In the genomic region with DNA sequence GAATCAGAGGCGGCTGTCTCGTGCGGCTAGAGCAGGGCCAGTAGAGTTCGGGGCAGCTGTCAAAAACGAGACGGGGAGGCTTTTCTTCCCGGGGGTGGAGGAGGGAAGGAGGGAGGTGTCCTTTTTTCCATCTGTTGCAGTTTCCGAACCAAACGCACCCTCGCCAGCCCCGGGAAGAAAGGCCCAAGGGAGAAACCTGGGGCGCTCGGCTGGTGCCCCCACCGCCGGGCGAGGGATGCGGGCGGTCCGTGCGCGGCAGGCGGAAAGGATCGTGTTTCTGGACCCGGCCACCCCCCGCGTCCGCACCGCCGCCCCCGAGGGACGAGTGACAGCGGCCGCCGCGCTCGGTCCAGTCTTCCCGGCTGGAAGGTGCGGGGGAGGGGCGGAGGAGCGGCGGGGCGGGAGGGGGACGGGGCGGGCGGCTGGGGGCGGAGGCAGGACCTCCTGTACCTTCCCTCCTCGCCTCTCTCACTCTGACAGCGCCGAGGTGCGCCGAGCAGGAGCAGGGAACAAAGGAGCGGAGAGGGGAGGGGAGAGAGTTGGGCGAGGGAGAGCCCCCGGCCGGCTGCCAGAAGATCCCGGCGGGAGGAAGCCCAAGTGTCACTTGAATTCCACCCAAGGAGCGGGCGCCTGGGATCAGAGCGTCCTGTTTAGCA, we compare ENCODE assay signal across 8 cellular contexts. TPM values are rescaled to one million over a fixed set of nuclear protein-coding genes. Genes with fewer than 3 reads are reported as not detected.
DNase-seq lines count a peak whose midpoint lies in the region; ATAC-seq and TF ChIP-seq lines count a peak whose summit lies in the region.

Gene TGIF1, plus strand, starts transcription at position 471 of the 656 bp plus-strand sequence. CDS start 318 bp downstream, outside the sequence.

- H3K36me3 Mint-ChIP-seq in activated CD4-positive, alpha-beta T cell treated with anti-CD3 and anti-CD28 coated beads, Interleukin-2, amount 10 ng/mL, durations not matched to agents 7 days and 5 days (ENCODE audit: low read depth), result peaks cover 6% of the 10 kb centered on the region

- H3K27me3 Mint-ChIP-seq in activated CD4-positive, alpha-beta T cell treated with anti-CD3 and anti-CD28 coated beads, Interleukin-2, amount 10 ng/mL, durations not matched to agents 7 days and 5 days, result no peaks in the 10 kb centered on the region

- peak within 1 kb of the TSS; percentile 99 for H3K27ac Mint-ChIP-seq in activated CD4-positive, alpha-beta T cell treated with anti-CD3 and anti-CD28 coated beads, Interleukin-2, amount 10 ng/mL, durations not matched to agents 7 days and 5 days

- H3K4me3 ChIP-seq in duodenal mucosa (ENCODE audit: low read depth in 1 of 2, low read length in 2 of 2) (peak within 1 kb of the TSS; percentile 92 to 93), liver (ENCODE audit: low read depth in 1 of 3, low read length in 3 of 3) (peak within 1 kb of the TSS; percentile 63 to 92 (median 90))

- H3K9me3 ChIP-seq in duodenal mucosa (ENCODE audit: control insufficient read depth in 1 of 2, low read length in 2 of 2) (no peaks in the 10 kb centered on the region), liver (ENCODE audit: control insufficient read depth in 4 of 4, low read length in 3 of 4) (no peaks in the 10 kb centered on the region)

- CTCF ChIA-PET in activated CD4-positive, alpha-beta T cell treated with anti-CD3 and anti-CD28 coated beads, Interleukin-2, amount 10 ng/mL, durations not matched to agents 7 days and 5 days (lab: Charles Lee), result no interaction called here

- H3K36me3 ChIP-seq in duodenal mucosa (ENCODE audit: control insufficient read depth in 1 of 2, insufficient read depth in 2 of 2, low read length in 2 of 2), result no peaks in the 10 kb centered on the region
- no peaks in the 10 kb centered on the region for H3K36me3 ChIP-seq in liver (ENCODE audit: control insufficient read depth in 4 of 4, insufficient read depth in 3 of 4, low read depth in 1 of 4, low read length in 3 of 4)

- H3K4me1 ChIP-seq in duodenal mucosa (ENCODE audit: control insufficient read depth in 1 of 2, insufficient read depth in 2 of 2, low read length in 2 of 2) (peaks cover 20 to 24% of the 10 kb centered on the region in 2 donors), liver (ENCODE audit: control insufficient read depth in 4 of 4, insufficient read depth in 4 of 4, low read length in 3 of 4) (peaks cover 3 to 27% (median 12%) of the 10 kb centered on the region in 4 donors)

- POLR2A ChIA-PET in activated CD4-positive, alpha-beta T cell treated with anti-CD3 and anti-CD28 coated beads, Interleukin-2, amount 10 ng/mL, durations not matched to agents 7 days and 5 days (lab: Charles Lee), result interaction anchor here (0.8 kb wide), 1 partner anchor 144 kb away, joined by 4 read pairs; no protein-coding TSS in a partner anchor

- TF ChIP-seq CTCF in liver (IDR thresholded peaks at IDR 0.05; ENCODE audit: low read depth, low read length, missing input control), result no peak

- H3K27ac ChIP-seq in duodenal mucosa (ENCODE audit: low read depth, low read length) (peak within 1 kb of the TSS; percentile 99), liver (ENCODE audit: low read depth in 1 of 2, low read length in 2 of 2) (peak within 1 kb of the TSS; percentile 99 to 100)

- H3K4me1 Mint-ChIP-seq in activated CD4-positive, alpha-beta T cell treated with anti-CD3 and anti-CD28 coated beads, Interleukin-2, amount 10 ng/mL, durations not matched to agents 7 days and 5 days, result peaks cover 49% of the 10 kb centered on the region

- H3K9ac ChIP-seq in duodenal mucosa (ENCODE audit: low read depth in 1 of 2, low read length in 2 of 2), result peak within 1 kb of the TSS; percentile 99
- peak within 1 kb of the TSS; percentile 99 to 100 for H3K9ac ChIP-seq in liver (ENCODE audit: low read depth in 1 of 2, low read length in 2 of 2)

- no peaks in the 10 kb centered on the region for H3K27me3 ChIP-seq in duodenal mucosa (ENCODE audit: control insufficient read depth in 1 of 2, insufficient read depth in 2 of 2, low read length in 2 of 2)
- no peaks in the 10 kb centered on the region for H3K27me3 ChIP-seq in liver (ENCODE audit: control insufficient read depth in 4 of 4, insufficient read depth in 4 of 4, low read length in 3 of 4)

- no peaks in the 10 kb centered on the region for H3K9me3 Mint-ChIP-seq in activated CD4-positive, alpha-beta T cell treated with anti-CD3 and anti-CD28 coated beads, Interleukin-2, amount 10 ng/mL, durations not matched to agents 7 days and 5 days

- ATAC-seq in GM21723 (IDR thresholded peaks at IDR 0.05; ENCODE audit: unreplicated experiment), result no peak

- peak within 1 kb of the TSS; percentile 91 for H3K4me3 Mint-ChIP-seq in activated CD4-positive, alpha-beta T cell treated with anti-CD3 and anti-CD28 coated beads, Interleukin-2, amount 10 ng/mL, durations not matched to agents 7 days and 5 days

- DNase-seq in SIG-M5 treated with dmso at 0.1 percent for 504 hours (lab: John Stamatoyannopoulos, UW; ENCODE audit: unreplicated experiment) (peak; percentile 50), SIG-M5 (lab: John Stamatoyannopoulos, UW) (no peak), NCI-H2081 treated with DMSO at 0.1 percent for 48 hours (lab: John Stamatoyannopoulos, UW) (peak; percentile 22)
- DNase-seq in activated CD4-positive, alpha-beta T cell treated with anti-CD3 and anti-CD28 coated beads, Interleukin-2, amount 10 ng/mL, durations not matched to agents 7 days and 5 days, result peak; percentile 41
- peak; percentile 42 for DNase-seq in stimulated activated CD4-positive, alpha-beta T cell treated with anti-CD3 and anti-CD28 coated beads, Interleukin-4, amount 100 ng/mL, for 24 hours

- no peak for TF ChIP-seq RAD21 in liver (IDR thresholded peaks at IDR 0.05)

- under 1% methylated on average over 60 of the region's 60 CpGs for WGBS in liver

TF ChIP-seq in liver, 16 proteins besides CTCF, POLR2A, EP300 and RAD21:
- TF ChIP-seq REST (IDR thresholded peaks at IDR 0.05) (peak; percentile 57), FOXA1 (IDR thresholded peaks at IDR 0.05) (no peak), TAF1 (conservative IDR thresholded peaks at IDR 0.05) (peak; percentile 74)
- TF ChIP-seq, protein P1, sequence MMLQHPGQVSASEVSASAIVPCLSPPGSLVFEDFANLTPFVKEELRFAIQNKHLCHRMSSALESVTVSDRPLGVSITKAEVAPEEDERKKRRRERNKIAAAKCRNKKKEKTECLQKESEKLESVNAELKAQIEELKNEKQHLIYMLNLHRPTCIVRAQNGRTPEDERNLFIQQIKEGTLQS (IDR thresholded peaks at IDR 0.05), result no peak
- TF ChIP-seq, protein P2, sequence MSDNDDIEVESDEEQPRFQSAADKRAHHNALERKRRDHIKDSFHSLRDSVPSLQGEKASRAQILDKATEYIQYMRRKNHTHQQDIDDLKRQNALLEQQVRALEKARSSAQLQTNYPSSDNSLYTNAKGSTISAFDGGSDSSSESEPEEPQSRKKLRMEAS (IDR thresholded peaks at IDR 0.05), result no peak

RNA-seq across cellular contexts. Expression of gene TGIF1, which starts in this region (rescaled TPM):
- 10 to 100 TPM; 12.5 to 14.7 TPM for total RNA-seq in activated CD4-positive, alpha-beta T cell treated with anti-CD3 and anti-CD28 coated beads, Interleukin-2, amount 10 ng/mL, durations not matched to agents 7 days and 5 days
- total RNA-seq in liver, result 10 to 100 TPM; 22.9 to 26.4 TPM
- 10 to 100 TPM; 13.1 to 14.0 TPM for polyA plus RNA-seq in liver
